Comparison of ENCODE assay signal across 1 cellular context in the genomic region with DNA sequence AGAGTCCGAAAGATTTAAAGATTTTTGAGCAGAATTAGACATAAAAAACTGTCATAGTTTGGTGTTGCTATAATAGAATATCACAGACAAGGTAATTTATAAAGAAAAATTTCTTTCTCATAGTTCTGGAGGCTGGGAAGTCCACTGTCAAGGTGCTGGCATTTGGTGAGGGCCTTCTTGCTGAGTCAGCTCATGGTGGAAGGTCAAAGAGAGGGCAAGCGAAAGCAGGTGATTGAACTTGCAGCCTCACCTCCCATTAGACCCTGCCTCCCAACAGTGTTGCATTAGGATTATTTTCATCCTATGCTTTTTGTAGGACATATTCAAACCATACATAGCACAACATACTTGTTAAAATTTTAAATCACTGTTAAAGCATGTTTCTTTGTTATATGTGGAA.
TF ChIP-seq lines count a peak whose summit lies in the region.

No MANE protein-coding gene starts in this region.

TF ChIP-seq in HepG2, 621 proteins besides CTCF, POLR2A, EP300 and RAD21:
- 0 out of 2 replicates have a peak, but pooled peaks have one; percentile 15 for TF ChIP-seq RARA (CRISPR knock-in tag; IDR thresholded peaks at IDR 0.05)
- TF ChIP-seq, protein P1, sequence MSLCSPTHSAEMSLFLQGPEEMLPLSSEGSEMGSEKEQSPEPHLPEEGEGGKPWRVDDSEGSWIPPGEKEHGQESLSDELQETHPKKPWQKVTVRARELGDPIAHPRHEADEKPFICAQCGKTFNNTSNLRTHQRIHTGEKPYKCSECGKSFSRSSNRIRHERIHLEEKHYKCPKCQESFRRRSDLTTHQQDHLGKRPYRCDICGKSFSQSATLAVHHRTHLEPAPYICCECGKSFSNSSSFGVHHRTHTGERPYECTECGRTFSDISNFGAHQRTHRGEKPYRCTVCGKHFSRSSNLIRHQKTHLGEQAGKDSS (CRISPR knock-in tag; IDR thresholded peaks at IDR 0.05; ENCODE audit: borderline replicate concordance, low read depth), result no peak
- TF ChIP-seq MAFF (IDR thresholded peaks at IDR 0.05; ENCODE audit: low read depth, low read length), result peak; percentile 85
- TF ChIP-seq, protein P2, sequence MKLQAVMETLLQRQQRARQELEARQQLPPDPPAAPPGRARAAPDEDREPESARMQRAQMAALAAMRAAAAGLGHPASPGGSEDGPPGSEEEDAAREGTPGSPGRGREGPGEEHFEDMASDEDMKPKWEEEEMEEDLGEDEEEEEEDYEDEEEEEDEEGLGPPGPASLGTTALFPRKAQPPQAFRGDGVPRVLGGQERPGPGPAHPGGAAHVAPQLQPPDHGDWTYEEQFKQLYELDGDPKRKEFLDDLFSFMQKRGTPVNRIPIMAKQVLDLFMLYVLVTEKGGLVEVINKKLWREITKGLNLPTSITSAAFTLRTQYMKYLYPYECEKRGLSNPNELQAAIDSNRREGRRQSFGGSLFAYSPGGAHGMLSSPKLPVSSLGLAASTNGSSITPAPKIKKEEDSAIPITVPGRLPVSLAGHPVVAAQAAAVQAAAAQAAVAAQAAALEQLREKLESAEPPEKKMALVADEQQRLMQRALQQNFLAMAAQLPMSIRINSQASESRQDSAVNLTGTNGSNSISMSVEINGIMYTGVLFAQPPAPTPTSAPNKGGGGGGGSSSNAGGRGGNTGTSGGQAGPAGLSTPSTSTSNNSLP (IDR thresholded peaks at IDR 0.05; ENCODE audit: low read depth, low read length), result no peak
- peak; percentile 83 to 90 for TF ChIP-seq MAFK (conservative IDR thresholded peaks at IDR 0.05 in 1 of 2, IDR thresholded peaks at IDR 0.05 in 1 of 2; ENCODE audit: low read length in 2 of 2)
